In the genomic region with DNA sequence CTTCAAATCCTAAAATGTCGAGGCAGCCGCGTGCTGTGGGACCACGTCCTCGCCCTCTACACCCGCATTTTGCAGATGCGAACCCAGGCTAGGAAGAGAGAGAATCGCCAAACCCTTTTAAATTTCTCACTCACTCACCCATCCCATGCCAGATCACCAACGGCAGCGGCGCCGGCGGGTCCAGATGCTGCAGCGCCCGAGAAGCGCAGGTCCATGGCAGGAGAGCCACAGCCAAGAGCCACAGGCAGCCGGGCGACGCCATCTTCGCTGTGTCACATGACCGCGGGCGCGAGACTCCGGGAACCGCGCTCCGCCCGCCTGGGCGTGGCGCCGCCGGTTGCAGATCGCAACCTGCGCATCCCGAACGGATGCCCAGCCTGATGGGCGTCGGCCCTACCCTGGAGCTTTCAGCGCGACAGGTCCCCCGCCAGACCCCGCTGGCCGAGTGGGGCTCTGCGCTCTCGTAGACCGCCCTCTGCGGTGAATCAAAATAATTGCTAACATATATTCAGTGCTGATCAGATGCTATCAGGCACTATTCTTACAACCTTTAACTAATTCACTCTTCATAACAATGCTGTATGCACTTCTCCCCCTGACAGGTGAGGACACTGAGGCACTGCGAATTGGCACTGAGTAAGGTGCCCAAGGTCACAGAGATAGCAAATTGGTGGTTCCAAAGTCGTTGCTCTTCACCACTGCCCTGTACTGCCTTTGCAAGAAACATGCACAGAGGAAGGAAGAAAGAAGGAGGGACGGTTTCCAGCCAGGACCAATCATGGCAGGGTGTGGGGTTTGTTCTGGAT, we compare ENCODE assay signal across 1 cellular context.
TF ChIP-seq lines count a peak whose summit lies in the region.

TSS of gene PPT1 (minus strand) at position 276 of the 806 bp plus-strand sequence. CDS start at position 262, 14 bp downstream.

TF ChIP-seq in HepG2, 621 proteins besides CTCF, POLR2A, EP300 and RAD21 (continued from another document):
- no peak; the same call in none of the 2 replicates for TF ChIP-seq ZNF142 (CRISPR knock-in tag; IDR thresholded peaks at IDR 0.05)
- no peak for TF ChIP-seq ZBTB1 (CRISPR knock-in tag; IDR thresholded peaks at IDR 0.05; ENCODE audit: borderline replicate concordance)
- no peak for TF ChIP-seq HMG20B (CRISPR knock-in tag; conservative IDR thresholded peaks at IDR 0.05)
- no peak for TF ChIP-seq GPN1 (CRISPR knock-in tag; IDR thresholded peaks at IDR 0.05; ENCODE audit: borderline replicate concordance)
- TF ChIP-seq ZXDC (CRISPR knock-in tag; IDR thresholded peaks at IDR 0.05): 0 out of 2 replicates have a peak, but pooled peaks have one; percentile 64
- TF ChIP-seq ZNF431 (CRISPR knock-in tag; IDR thresholded peaks at IDR 0.05; ENCODE audit: borderline replicate concordance, low read depth): peak; percentile 72
- TF ChIP-seq ZNF780A (CRISPR knock-in tag; IDR thresholded peaks at IDR 0.05): no peak
- peak; percentile 57; the same call in 1 of the 2 replicates for TF ChIP-seq DNMT3B (CRISPR knock-in tag; conservative IDR thresholded peaks at IDR 0.05)
- TF ChIP-seq PAX8 (CRISPR knock-in tag; IDR thresholded peaks at IDR 0.05; ENCODE audit: borderline replicate concordance): no peak
- TF ChIP-seq, protein P1, sequence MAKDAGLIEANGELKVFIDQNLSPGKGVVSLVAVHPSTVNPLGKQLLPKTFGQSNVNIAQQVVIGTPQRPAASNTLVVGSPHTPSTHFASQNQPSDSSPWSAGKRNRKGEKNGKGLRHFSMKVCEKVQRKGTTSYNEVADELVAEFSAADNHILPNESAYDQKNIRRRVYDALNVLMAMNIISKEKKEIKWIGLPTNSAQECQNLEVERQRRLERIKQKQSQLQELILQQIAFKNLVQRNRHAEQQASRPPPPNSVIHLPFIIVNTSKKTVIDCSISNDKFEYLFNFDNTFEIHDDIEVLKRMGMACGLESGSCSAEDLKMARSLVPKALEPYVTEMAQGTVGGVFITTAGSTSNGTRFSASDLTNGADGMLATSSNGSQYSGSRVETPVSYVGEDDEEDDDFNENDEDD (CRISPR knock-in tag; IDR thresholded peaks at IDR 0.05; ENCODE audit: borderline replicate concordance): peak; percentile 91
- TF ChIP-seq, protein P2, sequence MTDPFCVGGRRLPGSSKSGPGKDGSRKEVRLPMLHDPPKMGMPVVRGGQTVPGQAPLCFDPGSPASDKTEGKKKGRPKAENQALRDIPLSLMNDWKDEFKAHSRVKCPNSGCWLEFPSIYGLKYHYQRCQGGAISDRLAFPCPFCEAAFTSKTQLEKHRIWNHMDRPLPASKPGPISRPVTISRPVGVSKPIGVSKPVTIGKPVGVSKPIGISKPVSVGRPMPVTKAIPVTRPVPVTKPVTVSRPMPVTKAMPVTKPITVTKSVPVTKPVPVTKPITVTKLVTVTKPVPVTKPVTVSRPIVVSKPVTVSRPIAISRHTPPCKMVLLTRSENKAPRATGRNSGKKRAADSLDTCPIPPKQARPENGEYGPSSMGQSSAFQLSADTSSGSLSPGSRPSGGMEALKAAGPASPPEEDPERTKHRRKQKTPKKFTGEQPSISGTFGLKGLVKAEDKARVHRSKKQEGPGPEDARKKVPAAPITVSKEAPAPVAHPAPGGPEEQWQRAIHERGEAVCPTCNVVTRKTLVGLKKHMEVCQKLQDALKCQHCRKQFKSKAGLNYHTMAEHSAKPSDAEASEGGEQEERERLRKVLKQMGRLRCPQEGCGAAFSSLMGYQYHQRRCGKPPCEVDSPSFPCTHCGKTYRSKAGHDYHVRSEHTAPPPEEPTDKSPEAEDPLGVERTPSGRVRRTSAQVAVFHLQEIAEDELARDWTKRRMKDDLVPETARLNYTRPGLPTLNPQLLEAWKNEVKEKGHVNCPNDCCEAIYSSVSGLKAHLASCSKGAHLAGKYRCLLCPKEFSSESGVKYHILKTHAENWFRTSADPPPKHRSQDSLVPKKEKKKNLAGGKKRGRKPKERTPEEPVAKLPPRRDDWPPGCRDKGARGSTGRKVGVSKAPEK (CRISPR knock-in tag; IDR thresholded peaks at IDR 0.05; ENCODE audit: borderline replicate concordance): no peak
- no peak for TF ChIP-seq ZNF530 (CRISPR knock-in tag; IDR thresholded peaks at IDR 0.05; ENCODE audit: low read depth)
- no peak for TF ChIP-seq MED1 (CRISPR knock-in tag; IDR thresholded peaks at IDR 0.05)
- TF ChIP-seq, protein P3, sequence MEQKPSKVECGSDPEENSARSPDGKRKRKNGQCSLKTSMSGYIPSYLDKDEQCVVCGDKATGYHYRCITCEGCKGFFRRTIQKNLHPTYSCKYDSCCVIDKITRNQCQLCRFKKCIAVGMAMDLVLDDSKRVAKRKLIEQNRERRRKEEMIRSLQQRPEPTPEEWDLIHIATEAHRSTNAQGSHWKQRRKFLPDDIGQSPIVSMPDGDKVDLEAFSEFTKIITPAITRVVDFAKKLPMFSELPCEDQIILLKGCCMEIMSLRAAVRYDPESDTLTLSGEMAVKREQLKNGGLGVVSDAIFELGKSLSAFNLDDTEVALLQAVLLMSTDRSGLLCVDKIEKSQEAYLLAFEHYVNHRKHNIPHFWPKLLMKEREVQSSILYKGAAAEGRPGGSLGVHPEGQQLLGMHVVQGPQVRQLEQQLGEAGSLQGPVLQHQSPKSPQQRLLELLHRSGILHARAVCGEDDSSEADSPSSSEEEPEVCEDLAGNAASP (CRISPR knock-in tag; IDR thresholded peaks at IDR 0.05; ENCODE audit: borderline replicate concordance): 0 out of 2 replicates have a peak, but pooled peaks have one; percentile 45
- TF ChIP-seq ZNF709 (CRISPR knock-in tag; IDR thresholded peaks at IDR 0.05): 0 out of 2 replicates have a peak, but pooled peaks have one; percentile 62
- TF ChIP-seq, protein P4, sequence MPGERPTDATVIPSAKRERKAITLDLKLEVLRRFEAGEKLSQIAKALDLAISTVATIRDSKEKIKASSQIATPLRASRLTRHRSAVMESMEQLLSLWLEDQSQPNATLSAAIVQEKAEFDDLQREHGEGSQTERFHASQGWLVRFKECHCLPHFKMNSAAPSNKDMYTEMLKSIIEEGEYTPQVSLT (CRISPR knock-in tag; IDR thresholded peaks at IDR 0.05; ENCODE audit: borderline replicate concordance, low read depth): no peak; the same call in 1 of the 2 replicates
- peak; percentile 63 for TF ChIP-seq SRSF1 (optimal IDR thresholded peaks at IDR 0.05; ENCODE audit: low read depth, low read length)
- TF ChIP-seq SETDB1 (CRISPR knock-in tag; IDR thresholded peaks at IDR 0.05; ENCODE audit: borderline replicate concordance): no peak
- 0 out of 2 replicates have a peak, but pooled peaks have one; percentile 42 for TF ChIP-seq TGIF2 (CRISPR knock-in tag; IDR thresholded peaks at IDR 0.05)
- peak; percentile 86 for TF ChIP-seq ZNF274 (CRISPR knock-in tag; IDR thresholded peaks at IDR 0.05)
- TF ChIP-seq POLR2AphosphoS5 (IDR thresholded peaks at IDR 0.05; ENCODE audit: low read depth, low read length): peak; percentile 71
